ENCODE assay signal across 11 cellular contexts in genomic region chr7:94696981-94697670, GRCh38. TPM values are rescaled to one million over a fixed set of nuclear protein-coding genes. Genes with fewer than 3 reads are reported as not detected.
A peak's percentile ranks its signal among the peaks of the same experiment; 100 is the strongest.
DNase-seq lines count a peak whose midpoint lies in the region; ATAC-seq, FAIRE-seq and TF ChIP-seq lines count a peak whose summit lies in the region.
"Had no signal": no experiment of that assay in that cellular context is flagged by ENCODE, and none has a peak within 500 bp of the region (broad histone marks: within the 10 kb centered on the region; RNA-seq: fewer than 3 reads in every experiment).

No MANE protein-coding gene starts in this region.

- no peak for ATAC-seq in GM19023 (IDR thresholded peaks at IDR 0.05; ENCODE audit: unreplicated experiment)
- no peak for ATAC-seq in GM19395 (IDR thresholded peaks at IDR 0.05; ENCODE audit: unreplicated experiment)
- ATAC-seq: activated CD8-positive, alpha-beta T cell treated with anti-CD3 and anti-CD28 coated beads, Interleukin-2, amount 10 ng/mL, durations not matched to agents 7 days and 5 days had no signal

- POLR2A ChIA-PET in AG04450 (lab: Yijun Ruan, JAX) = interaction anchor here (0.8 kb wide), 1 partner anchor 39 kb away, joined by 5 read pairs; no protein-coding TSS in a partner anchor

- TF ChIP-seq CTCF in AG04450 (IDR thresholded peaks at IDR 0.05; ENCODE audit: low read depth, low read length) (no peak), bronchial epithelial cell (IDR thresholded peaks at IDR 0.05; ENCODE audit: insufficient read depth, low read length, severe bottlenecking) (no peak)

- peak; percentile 87 for DNase-seq in AG04450 (ENCODE audit: low read depth, low spot score)
- peak; percentile 16 for DNase-seq in HuH-7.5 (ENCODE audit: low spot score)
- DNase-seq in bronchial epithelial cell (ENCODE audit: low read depth) = peak; percentile 96
- peak; percentile 9 for DNase-seq in medulla oblongata (ENCODE audit: extremely low spot score)
- DNase-seq in activated T-cell treated with anti-CD3 and anti-CD28 coated beads, Interleukin-2, amount 50 U/mL, for 48 hours = no peak
- no peak for DNase-seq in NCI-H446 (lab: John Stamatoyannopoulos, UW)
- DNase-seq: activated CD8-positive, alpha-beta T cell treated with anti-CD3 and anti-CD28 coated beads, Interleukin-2, amount 10 ng/mL, durations not matched to agents 7 days and 5 days; DND-41 had no signal

- no peaks in the 10 kb centered on the region for H3K36me3 ChIP-seq in bronchial epithelial cell (ENCODE audit: control insufficient read depth, insufficient read depth, low read length)
- H3K36me3 ChIP-seq: upper lobe of left lung had no signal

- H3K4me3 ChIP-seq in AG04450 (ENCODE audit: low read depth, low read length) (no peak overlapping the region), bronchial epithelial cell (ENCODE audit: low read depth, low read length) (no peak overlapping the region)
- H3K4me3 ChIP-seq: upper lobe of left lung had no signal

- FAIRE-seq in bronchial epithelial cell (lab: Jason Lieb, UNC) = no peak

- CTCF ChIA-PET in AG04450 (lab: Charles Lee) = interaction anchor here (1.4 kb wide), 1 partner anchor 42 kb away, joined by 4 read pairs; the partner anchor contains the start of gene SGCE

- H3K27ac ChIP-seq in AG04450 (ENCODE audit: low read depth, low read length) = peak overlapping the region; percentile 79
- H3K27ac ChIP-seq: upper lobe of left lung had no signal

- H3K27me3 ChIP-seq in AG04450 (ENCODE audit: control insufficient read depth, insufficient read depth, low read length) = no peaks in the 10 kb centered on the region
- H3K27me3 ChIP-seq in bronchial epithelial cell (ENCODE audit: control insufficient read depth, insufficient read depth, low read length) = no peaks in the 10 kb centered on the region
- H3K27me3 ChIP-seq: upper lobe of left lung had no signal

- H3K9me3 ChIP-seq in AG04450 (ENCODE audit: control insufficient read depth, insufficient read depth, low read length) = no peaks in the 10 kb centered on the region
- H3K9me3 ChIP-seq: upper lobe of left lung had no signal

RNA-seq across cellular contexts. Expression of gene SGCE, which starts 41.2 kb away (rescaled TPM):
- polyA plus RNA-seq in AG04450 (2011; rRNA removed) = 76.1 and 76.7 TPM in 2 replicates
- polyA minus RNA-seq in AG04450 (2011; rRNA and poly(A)+ RNA removed) = 33.4 and 48.5 TPM in 2 replicates
- 20.0 and 23.0 TPM in 2 replicates for total RNA-seq in bronchial epithelial cell
- total RNA-seq: activated CD8-positive, alpha-beta T cell treated with anti-CD3 and anti-CD28 coated beads, Interleukin-2, amount 10 ng/mL, durations not matched to agents 7 days and 5 days had no signal

Comparison
In these comparisons a context has a peak if more than half of its experiments do, and no peak if none do; other contexts are left out.
1. DNase-seq: peak in AG04450 (single experiment), HuH-7.5 (single experiment), bronchial epithelial cell (single experiment) and medulla oblongata (single experiment); none in activated T-cell treated with anti-CD3 and anti-CD28 coated beads, Interleukin-2, amount 50 U/mL, for 48 hours (0 of 2) and NCI-H446 (0 of 2).